ENCODE assay signal across 1 cellular context in genomic region chr19:47227347-47228167, GRCh38.
TF ChIP-seq lines count a peak whose summit lies in the region.

No MANE protein-coding gene starts in this region.

TF ChIP-seq in K562, 482 proteins besides CTCF, POLR2A, EP300 and RAD21 (continued from another document and continues in another):
- TF ChIP-seq ZBTB8A (IDR thresholded peaks at IDR 0.05; ENCODE audit: partially characterized antibody): no peak
- no peak for TF ChIP-seq ZNF316 (IDR thresholded peaks at IDR 0.05)
- peak; percentile 56 for TF ChIP-seq HDAC3 (IDR thresholded peaks at IDR 0.05; ENCODE audit: borderline replicate concordance, partially characterized antibody)
- no peak for TF ChIP-seq JUNB (CRISPR knock-in tag; conservative IDR thresholded peaks at IDR 0.05)
- TF ChIP-seq, protein P1, sequence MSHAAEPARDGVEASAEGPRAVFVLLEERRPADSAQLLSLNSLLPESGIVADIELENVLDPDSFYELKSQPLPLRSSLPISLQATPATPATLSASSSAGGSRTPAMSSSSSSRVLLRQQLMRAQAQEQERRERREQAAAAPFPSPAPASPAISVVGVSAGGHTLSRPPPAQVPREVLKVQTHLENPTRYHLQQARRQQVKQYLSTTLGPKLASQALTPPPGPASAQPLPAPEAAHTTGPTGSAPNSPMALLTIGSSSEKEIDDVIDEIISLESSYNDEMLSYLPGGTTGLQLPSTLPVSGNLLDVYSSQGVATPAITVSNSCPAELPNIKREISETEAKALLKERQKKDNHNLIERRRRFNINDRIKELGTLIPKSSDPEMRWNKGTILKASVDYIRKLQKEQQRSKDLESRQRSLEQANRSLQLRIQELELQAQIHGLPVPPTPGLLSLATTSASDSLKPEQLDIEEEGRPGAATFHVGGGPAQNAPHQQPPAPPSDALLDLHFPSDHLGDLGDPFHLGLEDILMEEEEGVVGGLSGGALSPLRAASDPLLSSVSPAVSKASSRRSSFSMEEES (CRISPR knock-in tag; IDR thresholded peaks at IDR 0.05): no peak
- TF ChIP-seq CTBP1 (IDR thresholded peaks at IDR 0.05; ENCODE audit: borderline replicate concordance): peak; percentile 14; the same call in 1 of the 2 replicates
- peak; percentile 24; the same call in 1 of the 2 replicates for TF ChIP-seq GTF2E2 (tag; IDR thresholded peaks at IDR 0.05)
- TF ChIP-seq, protein P2, sequence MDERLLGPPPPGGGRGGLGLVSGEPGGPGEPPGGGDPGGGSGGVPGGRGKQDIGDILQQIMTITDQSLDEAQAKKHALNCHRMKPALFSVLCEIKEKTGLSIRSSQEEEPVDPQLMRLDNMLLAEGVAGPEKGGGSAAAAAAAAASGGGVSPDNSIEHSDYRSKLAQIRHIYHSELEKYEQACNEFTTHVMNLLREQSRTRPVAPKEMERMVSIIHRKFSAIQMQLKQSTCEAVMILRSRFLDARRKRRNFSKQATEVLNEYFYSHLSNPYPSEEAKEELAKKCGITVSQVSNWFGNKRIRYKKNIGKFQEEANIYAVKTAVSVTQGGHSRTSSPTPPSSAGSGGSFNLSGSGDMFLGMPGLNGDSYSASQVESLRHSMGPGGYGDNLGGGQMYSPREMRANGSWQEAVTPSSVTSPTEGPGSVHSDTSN (CRISPR knock-in tag; IDR thresholded peaks at IDR 0.05; ENCODE audit: low read depth): no peak
- TF ChIP-seq, protein P2 (tag; conservative IDR thresholded peaks at IDR 0.05; ENCODE audit: low read depth): no peak
- no peak for TF ChIP-seq RBM17 (IDR thresholded peaks at IDR 0.05; ENCODE audit: borderline replicate concordance, low read depth, low read length)
- TF ChIP-seq PHF20 (IDR thresholded peaks at IDR 0.05; ENCODE audit: partially characterized antibody): no peak
- no peak for TF ChIP-seq PTBP1 (IDR thresholded peaks at IDR 0.05; ENCODE audit: low read depth, low read length)
- TF ChIP-seq POLR2AphosphoS5 (IDR thresholded peaks at IDR 0.05; ENCODE audit: control insufficient read depth, insufficient read depth, low read depth, low read length): no peak; the same call in 1 of the 2 replicates
- TF ChIP-seq BACH1 (tag; IDR thresholded peaks at IDR 0.05): 0 out of 2 replicates have a peak, but pooled peaks have one; percentile 18
- no peak for TF ChIP-seq CREBBP (IDR thresholded peaks at IDR 0.05; ENCODE audit: low read depth, low read length)
- peak; percentile 40 to 94; a peak in 3 of 4 replicates for TF ChIP-seq RCOR1 (IDR thresholded peaks at IDR 0.05; ENCODE audit: borderline replicate concordance in 1 of 2, low read depth in 2 of 2, low read length in 2 of 2)
- TF ChIP-seq SREBF2 (CRISPR knock-in tag; IDR thresholded peaks at IDR 0.05): no peak
- TF ChIP-seq TAF1 (IDR thresholded peaks at IDR 0.05; ENCODE audit: control insufficient read depth, extremely low read depth, insufficient read depth, low read length, severe bottlenecking): peak; percentile 62
- TF ChIP-seq RHOXF2B (CRISPR knock-in tag; conservative IDR thresholded peaks at IDR 0.05): no peak
- TF ChIP-seq SPI1 (IDR thresholded peaks at IDR 0.05; ENCODE audit: borderline replicate concordance, low read depth, low read length): peak; percentile 64; the same call in 1 of the 2 replicates
- TF ChIP-seq HDAC8 (tag; IDR thresholded peaks at IDR 0.05): no peak; the same call in 1 of the 2 replicates
- TF ChIP-seq NFIC (IDR thresholded peaks at IDR 0.05): no peak; the same call in 1 of the 2 replicates
- TF ChIP-seq, protein P3, sequence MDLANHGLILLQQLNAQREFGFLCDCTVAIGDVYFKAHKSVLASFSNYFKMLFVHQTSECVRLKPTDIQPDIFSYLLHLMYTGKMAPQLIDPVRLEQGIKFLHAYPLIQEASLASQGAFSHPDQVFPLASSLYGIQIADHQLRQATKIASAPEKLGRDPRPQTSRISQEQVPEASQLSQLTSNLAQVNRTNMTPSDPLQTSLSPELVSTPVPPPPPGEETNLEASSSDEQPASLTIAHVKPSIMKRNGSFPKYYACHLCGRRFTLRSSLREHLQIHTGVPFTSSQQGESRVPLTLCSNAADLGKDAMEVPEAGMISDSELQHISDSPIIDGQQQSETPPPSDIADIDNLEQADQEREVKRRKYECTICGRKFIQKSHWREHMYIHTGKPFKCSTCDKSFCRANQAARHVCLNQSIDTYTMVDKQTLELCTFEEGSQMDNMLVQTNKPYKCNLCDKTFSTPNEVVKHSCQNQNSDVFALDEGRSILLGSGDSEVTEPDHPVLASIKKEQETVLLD (IDR thresholded peaks at IDR 0.05): peak; percentile 45
- peak; percentile 53; the same call in 1 of the 2 replicates for TF ChIP-seq XRCC5 (IDR thresholded peaks at IDR 0.05; ENCODE audit: low read depth, low read length)
- peak; percentile 18 for TF ChIP-seq FIP1L1 (IDR thresholded peaks at IDR 0.05; ENCODE audit: low read depth, low read length, poor library complexity, severe bottlenecking)
- TF ChIP-seq, protein P4, sequence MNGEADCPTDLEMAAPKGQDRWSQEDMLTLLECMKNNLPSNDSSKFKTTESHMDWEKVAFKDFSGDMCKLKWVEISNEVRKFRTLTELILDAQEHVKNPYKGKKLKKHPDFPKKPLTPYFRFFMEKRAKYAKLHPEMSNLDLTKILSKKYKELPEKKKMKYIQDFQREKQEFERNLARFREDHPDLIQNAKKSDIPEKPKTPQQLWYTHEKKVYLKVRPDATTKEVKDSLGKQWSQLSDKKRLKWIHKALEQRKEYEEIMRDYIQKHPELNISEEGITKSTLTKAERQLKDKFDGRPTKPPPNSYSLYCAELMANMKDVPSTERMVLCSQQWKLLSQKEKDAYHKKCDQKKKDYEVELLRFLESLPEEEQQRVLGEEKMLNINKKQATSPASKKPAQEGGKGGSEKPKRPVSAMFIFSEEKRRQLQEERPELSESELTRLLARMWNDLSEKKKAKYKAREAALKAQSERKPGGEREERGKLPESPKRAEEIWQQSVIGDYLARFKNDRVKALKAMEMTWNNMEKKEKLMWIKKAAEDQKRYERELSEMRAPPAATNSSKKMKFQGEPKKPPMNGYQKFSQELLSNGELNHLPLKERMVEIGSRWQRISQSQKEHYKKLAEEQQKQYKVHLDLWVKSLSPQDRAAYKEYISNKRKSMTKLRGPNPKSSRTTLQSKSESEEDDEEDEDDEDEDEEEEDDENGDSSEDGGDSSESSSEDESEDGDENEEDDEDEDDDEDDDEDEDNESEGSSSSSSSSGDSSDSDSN (IDR thresholded peaks at IDR 0.05; ENCODE audit: borderline replicate concordance in 1 of 2, low read depth in 2 of 2, low read length in 2 of 2): peak in 1 of 2 experiments; percentile 71; a peak in 2 of 4 replicates
- no peak for TF ChIP-seq ZNF165 (CRISPR knock-in tag; IDR thresholded peaks at IDR 0.05; ENCODE audit: borderline replicate concordance)
- TF ChIP-seq, protein P5, sequence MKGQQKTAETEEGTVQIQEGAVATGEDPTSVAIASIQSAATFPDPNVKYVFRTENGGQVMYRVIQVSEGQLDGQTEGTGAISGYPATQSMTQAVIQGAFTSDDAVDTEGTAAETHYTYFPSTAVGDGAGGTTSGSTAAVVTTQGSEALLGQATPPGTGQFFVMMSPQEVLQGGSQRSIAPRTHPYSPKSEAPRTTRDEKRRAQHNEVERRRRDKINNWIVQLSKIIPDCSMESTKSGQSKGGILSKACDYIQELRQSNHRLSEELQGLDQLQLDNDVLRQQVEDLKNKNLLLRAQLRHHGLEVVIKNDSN (CRISPR knock-in tag; IDR thresholded peaks at IDR 0.05): no peak; the same call in 1 of the 2 replicates
- 0 out of 2 replicates have a peak, but pooled peaks have one; percentile 19 for TF ChIP-seq KLF13 (tag; IDR thresholded peaks at IDR 0.05; ENCODE audit: borderline replicate concordance, low read depth)
- TF ChIP-seq FOXO4 (CRISPR knock-in tag; IDR thresholded peaks at IDR 0.05): no peak
- TF ChIP-seq NBN (IDR thresholded peaks at IDR 0.05; ENCODE audit: low read depth): peak; percentile 91
- TF ChIP-seq RBM39 (optimal IDR thresholded peaks at IDR 0.05; ENCODE audit: low read depth, low read length): peak; percentile 55
- TF ChIP-seq ELF2 (CRISPR knock-in tag; IDR thresholded peaks at IDR 0.05): peak; percentile 75; the same call in 1 of the 2 replicates
- no peak for TF ChIP-seq ZNF174 (CRISPR knock-in tag; IDR thresholded peaks at IDR 0.05)
- TF ChIP-seq CHAMP1 (IDR thresholded peaks at IDR 0.05): no peak
- no peak for TF ChIP-seq EZH2 (IDR thresholded peaks at IDR 0.05; ENCODE audit: borderline replicate concordance, low read depth, low read length)
- TF ChIP-seq MCM5 (IDR thresholded peaks at IDR 0.05; ENCODE audit: low read depth): no peak
- no peak for TF ChIP-seq ZNF124 (CRISPR knock-in tag; IDR thresholded peaks at IDR 0.05)
- TF ChIP-seq ADNP (tag; IDR thresholded peaks at IDR 0.05): peak; percentile 93
- no peak for TF ChIP-seq ZNF282 (CRISPR knock-in tag; IDR thresholded peaks at IDR 0.05)
- TF ChIP-seq YY1 (IDR thresholded peaks at IDR 0.05; ENCODE audit: borderline replicate concordance in 1 of 3, control insufficient read depth in 1 of 3, extremely low read depth in 1 of 3, insufficient read depth in 3 of 3, insufficient read length in 1 of 3, insufficient replicate concordance in 2 of 3, low read depth in 1 of 3, low read length in 2 of 3): peak in 1 of 3 experiments; percentile 7
- TF ChIP-seq BHLHE40 (IDR thresholded peaks at IDR 0.05; ENCODE audit: low read length): peak; percentile 31
- TF ChIP-seq, protein P6, sequence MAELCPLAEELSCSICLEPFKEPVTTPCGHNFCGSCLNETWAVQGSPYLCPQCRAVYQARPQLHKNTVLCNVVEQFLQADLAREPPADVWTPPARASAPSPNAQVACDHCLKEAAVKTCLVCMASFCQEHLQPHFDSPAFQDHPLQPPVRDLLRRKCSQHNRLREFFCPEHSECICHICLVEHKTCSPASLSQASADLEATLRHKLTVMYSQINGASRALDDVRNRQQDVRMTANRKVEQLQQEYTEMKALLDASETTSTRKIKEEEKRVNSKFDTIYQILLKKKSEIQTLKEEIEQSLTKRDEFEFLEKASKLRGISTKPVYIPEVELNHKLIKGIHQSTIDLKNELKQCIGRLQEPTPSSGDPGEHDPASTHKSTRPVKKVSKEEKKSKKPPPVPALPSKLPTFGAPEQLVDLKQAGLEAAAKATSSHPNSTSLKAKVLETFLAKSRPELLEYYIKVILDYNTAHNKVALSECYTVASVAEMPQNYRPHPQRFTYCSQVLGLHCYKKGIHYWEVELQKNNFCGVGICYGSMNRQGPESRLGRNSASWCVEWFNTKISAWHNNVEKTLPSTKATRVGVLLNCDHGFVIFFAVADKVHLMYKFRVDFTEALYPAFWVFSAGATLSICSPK (IDR thresholded peaks at IDR 0.05; ENCODE audit: borderline replicate concordance): 0 out of 2 replicates have a peak, but pooled peaks have one; percentile 19
- no peak for TF ChIP-seq SRF (CRISPR knock-in tag; IDR thresholded peaks at IDR 0.05)
- TF ChIP-seq RBM25 (IDR thresholded peaks at IDR 0.05; ENCODE audit: low read depth, low read length, severe bottlenecking): peak; percentile 88
- TF ChIP-seq ASH1L (IDR thresholded peaks at IDR 0.05; ENCODE audit: borderline replicate concordance, low read depth, partially characterized antibody): peak; percentile 35
- TF ChIP-seq ILF3 (IDR thresholded peaks at IDR 0.05; ENCODE audit: borderline replicate concordance): no peak; the same call in 1 of the 2 replicates
- peak; percentile 29; the same call in 1 of the 2 replicates for TF ChIP-seq ZBTB17 (CRISPR knock-in tag; IDR thresholded peaks at IDR 0.05)
- no peak for TF ChIP-seq FOXP1 (CRISPR knock-in tag; IDR thresholded peaks at IDR 0.05)
- peak in 1 of 2 experiments; percentile 87; a peak in 1 of 3 replicates for TF ChIP-seq CBX3 (IDR thresholded peaks at IDR 0.05; ENCODE audit: borderline replicate concordance in 1 of 2, low read length in 2 of 2)
- TF ChIP-seq MCM3 (IDR thresholded peaks at IDR 0.05): no peak
- TF ChIP-seq NELFE (IDR thresholded peaks at IDR 0.05; ENCODE audit: insufficient read depth, insufficient read length): no peak
- TF ChIP-seq TCF7 (IDR thresholded peaks at IDR 0.05; ENCODE audit: borderline replicate concordance): no peak; the same call in 1 of the 2 replicates
- TF ChIP-seq YBX1 (IDR thresholded peaks at IDR 0.05): no peak
- TF ChIP-seq MAFK (IDR thresholded peaks at IDR 0.05; ENCODE audit: low read length): no peak
- TF ChIP-seq NFRKB (IDR thresholded peaks at IDR 0.05; ENCODE audit: low read depth): peak; percentile 89
- TF ChIP-seq ZNF140 (CRISPR knock-in tag; IDR thresholded peaks at IDR 0.05): no peak
